ENCODE assay signal across 1 cellular context in genomic region chr16:30366511-30366910, GRCh38.
TF ChIP-seq lines count a peak whose summit lies in the region.

No MANE protein-coding gene starts in this region.

TF ChIP-seq in K562, 482 proteins besides CTCF, POLR2A, EP300 and RAD21:
- no peak for TF ChIP-seq THAP12 (CRISPR knock-in tag; IDR thresholded peaks at IDR 0.05)
- TF ChIP-seq SOX6 (IDR thresholded peaks at IDR 0.05) = no peak
- TF ChIP-seq SMAD1 (IDR thresholded peaks at IDR 0.05; ENCODE audit: low read depth, low read length, partially characterized antibody) = no peak
- TF ChIP-seq ILK (tag; IDR thresholded peaks at IDR 0.05; ENCODE audit: borderline replicate concordance, low read depth) = no peak
- TF ChIP-seq IRF1 (CRISPR knock-in tag; IDR thresholded peaks at IDR 0.05; ENCODE audit: borderline replicate concordance) = no peak
- no peak for TF ChIP-seq SRF (CRISPR knock-in tag; IDR thresholded peaks at IDR 0.05)
- TF ChIP-seq SRSF7 (optimal IDR thresholded peaks at IDR 0.05; ENCODE audit: low read depth, low read length) = no peak
- no peak for TF ChIP-seq ARID3B (CRISPR knock-in tag; IDR thresholded peaks at IDR 0.05; ENCODE audit: borderline replicate concordance)
- TF ChIP-seq NCOA1 (IDR thresholded peaks at IDR 0.05; ENCODE audit: low read depth) = no peak
- TF ChIP-seq ZNF431 (CRISPR knock-in tag; IDR thresholded peaks at IDR 0.05) = no peak
- no peak for TF ChIP-seq NBN (IDR thresholded peaks at IDR 0.05; ENCODE audit: low read depth)
- no peak for TF ChIP-seq DEAF1 (CRISPR knock-in tag; IDR thresholded peaks at IDR 0.05)
- TF ChIP-seq ZNF274 (IDR thresholded peaks at IDR 0.05; ENCODE audit: borderline replicate concordance, low read depth, low read length) = no peak
- TF ChIP-seq EGR1 (conservative IDR thresholded peaks at IDR 0.05) = no peak
- TF ChIP-seq ZNF668 (CRISPR knock-in tag; IDR thresholded peaks at IDR 0.05) = no peak
- TF ChIP-seq BRD9 (IDR thresholded peaks at IDR 0.05; ENCODE audit: low read depth, partially characterized antibody) = no peak
- TF ChIP-seq TAF15 (IDR thresholded peaks at IDR 0.05; ENCODE audit: low read depth, low read length) = no peak
- no peak for TF ChIP-seq PHF8 (IDR thresholded peaks at IDR 0.05; ENCODE audit: borderline replicate concordance, low read length)
- TF ChIP-seq TEAD1 (CRISPR knock-in tag; IDR thresholded peaks at IDR 0.05) = no peak
